ENCODE assay signal across 8 cellular contexts in the genomic region with DNA sequence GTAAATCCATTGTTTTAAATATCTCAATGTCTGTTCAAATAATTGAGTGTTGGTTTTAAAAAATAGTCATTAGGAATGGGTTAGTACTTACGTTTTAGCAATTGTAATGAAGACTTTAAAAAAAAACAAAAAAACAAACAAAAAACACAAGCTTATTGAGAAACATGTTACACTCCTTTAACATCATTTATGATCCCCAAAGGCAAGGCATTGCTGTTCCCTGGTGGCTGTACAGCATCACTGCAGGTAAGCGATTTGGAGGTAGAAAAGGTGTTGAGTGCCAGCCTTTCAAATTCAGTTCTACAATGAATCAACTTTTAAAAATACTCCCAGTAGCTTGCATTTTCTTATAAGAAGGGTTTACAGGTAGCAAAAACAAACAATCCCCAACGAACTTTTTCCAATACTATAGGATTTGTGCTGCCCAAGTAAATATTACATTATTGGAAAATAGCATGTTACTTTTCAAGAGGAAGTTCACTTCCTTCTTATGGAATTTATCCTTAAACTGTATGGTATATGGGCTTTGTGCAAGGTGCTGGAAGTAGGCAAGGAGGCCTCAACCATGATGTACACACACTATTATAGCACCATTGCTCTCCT. TPM values are rescaled to one million over a fixed set of nuclear protein-coding genes. Genes with fewer than 3 reads are reported as not detected.
DNase-seq lines count a peak whose midpoint lies in the region; ATAC-seq and TF ChIP-seq lines count a peak whose summit lies in the region.

No MANE protein-coding gene starts in this region.

- H3K4me3 Mint-ChIP-seq in stimulated activated effector memory CD8-positive, alpha-beta T cell treated with anti-CD3 and anti-CD28 coated beads, Interleukin-12 subunit alpha, Interleukin-12 subunit beta, amount 100 ng/mL, for 72 hours: no peak overlapping the region
- H3K4me3 Mint-ChIP-seq in activated naive CD8-positive, alpha-beta T cell treated with anti-CD3 and anti-CD28 coated beads for 36 hours: no peak overlapping the region

- no peaks in the 10 kb centered on the region for H3K9me3 Mint-ChIP-seq in stimulated activated effector memory CD8-positive, alpha-beta T cell treated with anti-CD3 and anti-CD28 coated beads, Interleukin-12 subunit alpha, Interleukin-12 subunit beta, amount 100 ng/mL, for 72 hours
- H3K9me3 Mint-ChIP-seq in activated naive CD8-positive, alpha-beta T cell treated with anti-CD3 and anti-CD28 coated beads for 36 hours: no peaks in the 10 kb centered on the region

- peaks cover 18% of the 10 kb centered on the region for H3K27me3 Mint-ChIP-seq in activated naive CD8-positive, alpha-beta T cell treated with anti-CD3 and anti-CD28 coated beads for 36 hours

- no peaks in the 10 kb centered on the region for H3K36me3 Mint-ChIP-seq in stimulated activated effector memory CD8-positive, alpha-beta T cell treated with anti-CD3 and anti-CD28 coated beads, Interleukin-12 subunit alpha, Interleukin-12 subunit beta, amount 100 ng/mL, for 72 hours
- no peaks in the 10 kb centered on the region for H3K36me3 Mint-ChIP-seq in activated naive CD8-positive, alpha-beta T cell treated with anti-CD3 and anti-CD28 coated beads for 36 hours

- DNase-seq in AML-193 (lab: John Stamatoyannopoulos, UW) (peak; percentile 39), GM12864 (ENCODE audit: low read depth) (peak; percentile 22), SKM-1 (lab: John Stamatoyannopoulos, UW; ENCODE audit: unreplicated experiment) (peak; percentile 10), fibroblast of peridontal ligament (ENCODE audit: extremely low read depth) (peak; percentile 35)
- DNase-seq in stimulated activated effector memory CD8-positive, alpha-beta T cell treated with anti-CD3 and anti-CD28 coated beads, Interleukin-12 subunit alpha, Interleukin-12 subunit beta, amount 100 ng/mL, for 72 hours (ENCODE audit: low spot score in 2 of 2): no peak
- DNase-seq in activated naive CD8-positive, alpha-beta T cell treated with anti-CD3 and anti-CD28 coated beads for 36 hours: no peak

- peaks cover 6% of the 10 kb centered on the region for H3K4me1 Mint-ChIP-seq in stimulated activated effector memory CD8-positive, alpha-beta T cell treated with anti-CD3 and anti-CD28 coated beads, Interleukin-12 subunit alpha, Interleukin-12 subunit beta, amount 100 ng/mL, for 72 hours
- peaks cover 3% of the 10 kb centered on the region for H3K4me1 Mint-ChIP-seq in activated naive CD8-positive, alpha-beta T cell treated with anti-CD3 and anti-CD28 coated beads for 36 hours

- peak; percentile 91 for TF ChIP-seq CTCF in GM12864 (IDR thresholded peaks at IDR 0.05; ENCODE audit: low read depth, low read length, missing control alignments)

- ATAC-seq in HG03565 (IDR thresholded peaks at IDR 0.05; ENCODE audit: unreplicated experiment) (peak; percentile 66), HG03045 (IDR thresholded peaks at IDR 0.05; ENCODE audit: unreplicated experiment) (no peak)
- ATAC-seq in stimulated activated effector memory CD8-positive, alpha-beta T cell treated with anti-CD3 and anti-CD28 coated beads, Interleukin-12 subunit alpha, Interleukin-12 subunit beta, amount 100 ng/mL, for 72 hours: peak; percentile 50

- H3K4me3 ChIP-seq in GM12864 (ENCODE audit: low read depth, low read length): no peak overlapping the region

- H3K27ac Mint-ChIP-seq in stimulated activated effector memory CD8-positive, alpha-beta T cell treated with anti-CD3 and anti-CD28 coated beads, Interleukin-12 subunit alpha, Interleukin-12 subunit beta, amount 100 ng/mL, for 72 hours: no peak overlapping the region
- H3K27ac Mint-ChIP-seq in activated naive CD8-positive, alpha-beta T cell treated with anti-CD3 and anti-CD28 coated beads for 36 hours: no peak overlapping the region

RNA-seq across cellular contexts. Expression of gene CNRIP1, which starts 27.5 kb away (rescaled TPM):
- total RNA-seq in activated naive CD8-positive, alpha-beta T cell treated with anti-CD3 and anti-CD28 coated beads for 36 hours: not detected

RNA-seq across cellular contexts. Expression of gene PPP3R1, which starts 39.9 kb away (rescaled TPM):
- 10 to 100 TPM; 80.8 to 93.2 TPM for total RNA-seq in activated naive CD8-positive, alpha-beta T cell treated with anti-CD3 and anti-CD28 coated beads for 36 hours

Comparison
In these comparisons a context has a peak if more than half of its experiments do, and no peak if none do; other contexts are left out.
1. DNase-seq: peak in AML-193 (2 of 2), GM12864 (single experiment), SKM-1 (single experiment) and fibroblast of peridontal ligament (single experiment); none in stimulated activated effector memory CD8-positive, alpha-beta T cell treated with anti-CD3 and anti-CD28 coated beads, Interleukin-12 subunit alpha, Interleukin-12 subunit beta, amount 100 ng/mL, for 72 hours (0 of 2) and activated naive CD8-positive, alpha-beta T cell treated with anti-CD3 and anti-CD28 coated beads for 36 hours (single experiment).